Comparison of ENCODE assay signal across 8 cellular contexts in genomic region chr1:206770531-206771352, GRCh38. TPM values are rescaled to one million over a fixed set of nuclear protein-coding genes. Genes with fewer than 3 reads are reported as not detected.
A peak's percentile ranks its signal among the peaks of the same experiment; 100 is the strongest.
DNase-seq lines count a peak whose midpoint lies in the region; ATAC-seq and TF ChIP-seq lines count a peak whose summit lies in the region.

Gene IL19 (plus strand): TSS chr1:206770773. CDS start chr1:206836663, 65,890 bp downstream.

- POLR2A ChIA-PET in naive thymus-derived CD4-positive, alpha-beta T cell (lab: Charles Lee) = interaction anchor here (0.6 to 11.7 kb wide), 7 partner anchors 12 to 125 kb away, joined by 3 to 103 read pairs (median 18); no protein-coding TSS in a partner anchor

- no peaks in the 10 kb centered on the region for H3K36me3 ChIP-seq in naive thymus-derived CD4-positive, alpha-beta T cell (ENCODE audit: control insufficient read depth in 2 of 3, insufficient read depth in 3 of 3, low read length in 3 of 3)

- DNase-seq in GM10266 (ENCODE audit: extremely low spot score) (peak; percentile 26), HT1080 (ENCODE audit: low read depth) (peak; percentile 52), foreskin melanocyte (no peak), SW 1271 (lab: John Stamatoyannopoulos, UW) (no peak), NCI-H146 (lab: John Stamatoyannopoulos, UW) (no peak), AG08396 (ENCODE audit: low spot score) (no peak)
- no peak for DNase-seq in activated naive CD8-positive, alpha-beta T cell treated with anti-CD3 and anti-CD28 coated beads, Interleukin-2, amount 50 U/mL, for 24 hours
- no peak for DNase-seq in naive thymus-derived CD4-positive, alpha-beta T cell

- peaks cover 67 to 72% of the 10 kb centered on the region in 2 donors for H3K4me1 ChIP-seq in naive thymus-derived CD4-positive, alpha-beta T cell (ENCODE audit: control insufficient read depth in 2 of 2, insufficient read depth in 2 of 2, low read length in 2 of 2)

- peak within 1 kb of the TSS; percentile 20 for H3K4me3 Mint-ChIP-seq in activated naive CD8-positive, alpha-beta T cell treated with anti-CD3 and anti-CD28 coated beads, Interleukin-2, amount 50 U/mL, for 24 hours
- H3K4me3 Mint-ChIP-seq in naive thymus-derived CD4-positive, alpha-beta T cell = peak within 1 kb of the TSS; percentile 36 to 80 (median 64)

- intact Hi-C loops in naive thymus-derived CD4-positive, alpha-beta T cell (cut with micrococcal nuclease) = loop anchor here in 1 of 2 donors (1.0 to 2.0 kb wide), 2 partner anchors 14 kb away; no protein-coding TSS in a partner anchor

- H3K27me3 Mint-ChIP-seq in activated naive CD8-positive, alpha-beta T cell treated with anti-CD3 and anti-CD28 coated beads, Interleukin-2, amount 50 U/mL, for 24 hours = peaks cover 21% of the 10 kb centered on the region
- H3K27me3 Mint-ChIP-seq in naive thymus-derived CD4-positive, alpha-beta T cell = peaks cover 0 to 58% (median 0%) of the 10 kb centered on the region in 5 donors

- H3K27ac ChIP-seq in naive thymus-derived CD4-positive, alpha-beta T cell (ENCODE audit: low read depth, low read length) = no peak within 1 kb of the TSS

- TF ChIP-seq CTCF in GM10266 (IDR thresholded peaks at IDR 0.05; ENCODE audit: control insufficient read depth, insufficient read depth, low read depth, missing control alignments) = no peak

- no peaks in the 10 kb centered on the region for H3K9me3 Mint-ChIP-seq in activated naive CD8-positive, alpha-beta T cell treated with anti-CD3 and anti-CD28 coated beads, Interleukin-2, amount 50 U/mL, for 24 hours
- no peaks in the 10 kb centered on the region for H3K9me3 Mint-ChIP-seq in naive thymus-derived CD4-positive, alpha-beta T cell

- no peaks in the 10 kb centered on the region for H3K36me3 Mint-ChIP-seq in activated naive CD8-positive, alpha-beta T cell treated with anti-CD3 and anti-CD28 coated beads, Interleukin-2, amount 50 U/mL, for 24 hours (ENCODE audit: low read depth)
- no peaks in the 10 kb centered on the region for H3K36me3 Mint-ChIP-seq in naive thymus-derived CD4-positive, alpha-beta T cell

- no peak within 1 kb of the TSS for H3K4me3 ChIP-seq in naive thymus-derived CD4-positive, alpha-beta T cell (ENCODE audit: low read length)

- ATAC-seq in activated naive CD8-positive, alpha-beta T cell treated with anti-CD3 and anti-CD28 coated beads, Interleukin-2, amount 50 U/mL, for 24 hours = no peak
- peak; percentile 40 for ATAC-seq in naive thymus-derived CD4-positive, alpha-beta T cell

- H3K27me3 ChIP-seq in naive thymus-derived CD4-positive, alpha-beta T cell (ENCODE audit: control insufficient read depth in 2 of 2, insufficient read depth in 2 of 2, low read length in 2 of 2) = no peaks in the 10 kb centered on the region

- H3K4me1 Mint-ChIP-seq in activated naive CD8-positive, alpha-beta T cell treated with anti-CD3 and anti-CD28 coated beads, Interleukin-2, amount 50 U/mL, for 24 hours = peaks cover 88% of the 10 kb centered on the region
- H3K4me1 Mint-ChIP-seq in naive thymus-derived CD4-positive, alpha-beta T cell = peaks cover 62 to 90% (median 76%) of the 10 kb centered on the region in 7 donors

- H3K9me3 ChIP-seq in naive thymus-derived CD4-positive, alpha-beta T cell (ENCODE audit: control insufficient read depth in 2 of 3, low read length in 3 of 3) = no peaks in the 10 kb centered on the region

- CTCF ChIA-PET in naive thymus-derived CD4-positive, alpha-beta T cell (lab: Charles Lee) = interaction anchor here (0.7 to 3.0 kb wide), 7 partner anchors 12 to 38 kb away, joined by 3 to 14 read pairs (median 9); no protein-coding TSS in a partner anchor

- no peak within 1 kb of the TSS for H3K27ac Mint-ChIP-seq in activated naive CD8-positive, alpha-beta T cell treated with anti-CD3 and anti-CD28 coated beads, Interleukin-2, amount 50 U/mL, for 24 hours
- peak within 1 kb of the TSS in 8 of 9 donors; percentile 35 to 88 (median 64) for H3K27ac Mint-ChIP-seq in naive thymus-derived CD4-positive, alpha-beta T cell

RNA-seq across cellular contexts. Expression of gene IL19, which starts in this region (rescaled TPM):
- 0.57 TPM in 1 of 2 replicates, not detected in the other for total RNA-seq in HT1080 (2014; rRNA removed; shearing (Covaris generic))
- polyA plus RNA-seq in HT1080 (2015; cell fraction: cytosol; rRNA removed) = not detected in 2 replicates
- not detected in 2 replicates for polyA plus RNA-seq in HT1080 (2015; cell fraction: nucleus; rRNA removed)
- total RNA-seq in naive thymus-derived CD4-positive, alpha-beta T cell = not detected
- polyA plus RNA-seq in naive thymus-derived CD4-positive, alpha-beta T cell = not detected

Comparison
In these comparisons a context has a peak if more than half of its experiments do, and no peak if none do; other contexts are left out.
1. Peak in DNase-seq in HT1080; RNA of the gene not detected or under 1 TPM.
2. Peak in ATAC-seq in naive thymus-derived CD4-positive, alpha-beta T cell; RNA of the gene not detected or under 1 TPM.